Comparison of ENCODE assay signal across 12 cellular contexts in the genomic region with DNA sequence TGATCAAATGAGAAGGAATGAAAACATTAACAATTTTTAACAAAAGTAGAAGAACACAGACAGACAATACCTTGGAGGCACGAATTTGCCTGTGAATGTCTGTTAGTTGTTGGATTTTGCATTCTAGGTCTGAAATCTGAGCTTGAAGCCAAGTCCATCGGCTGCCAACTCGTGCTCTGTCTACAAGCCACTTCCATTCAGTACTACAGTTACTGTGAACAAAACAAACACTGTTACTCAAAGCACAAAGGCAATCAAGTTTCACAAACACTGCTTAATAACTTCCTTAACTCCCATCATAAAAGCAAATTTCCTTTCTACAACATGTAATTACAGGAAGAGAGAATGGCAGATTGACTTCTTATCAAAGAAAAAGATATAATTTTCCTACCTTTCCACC. TPM values are rescaled to one million over a fixed set of nuclear protein-coding genes. Genes with fewer than 3 reads are reported as not detected.
DNase-seq lines count a peak whose midpoint lies in the region; ATAC-seq and TF ChIP-seq lines count a peak whose summit lies in the region.
"Had no signal": no experiment of that assay in that cellular context is flagged by ENCODE, and none has a peak within 500 bp of the region (broad histone marks: within the 10 kb centered on the region; RNA-seq: fewer than 3 reads in every experiment).

No MANE protein-coding gene starts in this region.

- H2AFZ ChIP-seq in mammary epithelial cell (ENCODE audit: low read depth, low read length) (peak overlapping the region; percentile 52), fibroblast of lung (ENCODE audit: low read length) (no peak overlapping the region)

- H4K20me1 ChIP-seq in mammary epithelial cell (ENCODE audit: insufficient read depth, low read length): no peaks in the 10 kb centered on the region
- H4K20me1 ChIP-seq in fibroblast of lung (ENCODE audit: control insufficient read depth, extremely low read depth, insufficient read depth, low read length): no peaks in the 10 kb centered on the region

- no TSS peak for BruUV-seq in mammary epithelial cell (replicated peaks; lab: Mats Ljungman, UMichigan)

- WGBS in mammary epithelial cell (ENCODE audit: low coverage, missing lambda C conversion rate): 41% methylated on average over 3 of the region's 3 CpGs
- WGBS in stomach, 5 donors: 22 to 38% (median 34%) methylated on average over 3 of the region's 3 CpGs

- H3K4me1 ChIP-seq in mammary epithelial cell (ENCODE audit: insufficient read depth, low read length) (no peaks in the 10 kb centered on the region), breast epithelium (no peaks in the 10 kb centered on the region), fibroblast of lung (ENCODE audit: control insufficient read depth, extremely low read depth, insufficient read depth, low read length) (no peaks in the 10 kb centered on the region), stomach (peaks cover 0 to 13% (median 2%) of the 10 kb centered on the region in 4 donors)
- H3K4me1 ChIP-seq: psoas muscle, SJCRH30 had no signal

- H3K4me3 ChIP-seq in mammary epithelial cell (replicated peaks in 1 of 3; ENCODE audit: insufficient read depth in 1 of 3, low read depth in 2 of 3, low read length in 3 of 3) (no peak overlapping the region), breast epithelium (no peak overlapping the region), fibroblast of lung (replicated peaks in 1 of 4; ENCODE audit: control extremely low read depth in 1 of 4, insufficient read depth in 1 of 4, low read depth in 3 of 4, low read length in 4 of 4) (no peak overlapping the region), stomach (no peak overlapping the region)
- H3K4me3 ChIP-seq: psoas muscle, SJCRH30 had no signal

- H3K9ac ChIP-seq in mammary epithelial cell (ENCODE audit: insufficient read depth, low read length): no peak overlapping the region
- H3K9ac ChIP-seq in fibroblast of lung (ENCODE audit: insufficient read depth, low read length): no peak overlapping the region

- H3K4me2 ChIP-seq in mammary epithelial cell (ENCODE audit: insufficient read depth, low read depth, low read length): no peak overlapping the region
- H3K4me2 ChIP-seq in fibroblast of lung (ENCODE audit: extremely low read depth, insufficient read depth, low read length): no peak overlapping the region

- in situ Hi-C loops in mammary epithelial cell (cut with MboI; ENCODE audit: low sequenced_read_pairs in 2 of 2): no loop called here

- H3K79me2 ChIP-seq in mammary epithelial cell (ENCODE audit: insufficient read depth, low read length): no peaks in the 10 kb centered on the region
- H3K79me2 ChIP-seq in fibroblast of lung (ENCODE audit: control insufficient read depth, insufficient read depth, low read length): no peaks in the 10 kb centered on the region

- dilution Hi-C loops in mammary epithelial cell (cut with HindIII; ENCODE audit: low sequenced_read_pairs): no loop called here

- intact Hi-C loops in mammary epithelial cell (cut with micrococcal nuclease) (no loop called here), breast epithelium (cut with DNase I; ENCODE audit: low total_unique reads) (no loop called here), stomach (cut with DNase I; ENCODE audit: low total_unique reads) (no loop called here)

- no peak for TF ChIP-seq POLR2A in breast epithelium (IDR thresholded peaks at IDR 0.05)
- no peak for TF ChIP-seq POLR2A in stomach (IDR thresholded peaks at IDR 0.05)

- H3K9me3 ChIP-seq in mammary epithelial cell (replicated peaks; ENCODE audit: insufficient read depth, low read length) (no peaks in the 10 kb centered on the region), breast epithelium (peaks cover 0 to 19% of the 10 kb centered on the region in 2 donors), fibroblast of lung (ENCODE audit: control insufficient read depth, insufficient read depth, low read depth, low read length) (no peaks in the 10 kb centered on the region), stomach (peaks cover 0 to 20% (median 12%) of the 10 kb centered on the region in 4 donors)

- no peaks in the 10 kb centered on the region for H3K36me3 ChIP-seq in mammary epithelial cell (ENCODE audit: insufficient read depth, low read length)
- H3K36me3 ChIP-seq in breast epithelium: no peaks in the 10 kb centered on the region
- no peaks in the 10 kb centered on the region for H3K36me3 ChIP-seq in fibroblast of lung (ENCODE audit: control insufficient read depth, insufficient read depth, low read length)
- peaks cover 0 to 45% (median 38%) of the 10 kb centered on the region in 4 donors for H3K36me3 ChIP-seq in stomach

- H3K27me3 ChIP-seq in mammary epithelial cell (ENCODE audit: insufficient read depth, low read length): no peaks in the 10 kb centered on the region
- H3K27me3 ChIP-seq in breast epithelium: no peaks in the 10 kb centered on the region
- H3K27me3 ChIP-seq in fibroblast of lung (ENCODE audit: control insufficient read depth, insufficient read depth, low read length): no peaks in the 10 kb centered on the region
- no peaks in the 10 kb centered on the region for H3K27me3 ChIP-seq in stomach
- H3K27me3 ChIP-seq: SJCRH30 had no signal

- no peak for TF ChIP-seq EP300 in stomach (IDR thresholded peaks at IDR 0.05)

- TF ChIP-seq CTCF in mammary epithelial cell (conservative IDR thresholded peaks at IDR 0.05 in 1 of 2, IDR thresholded peaks at IDR 0.05 in 1 of 2; ENCODE audit: extremely low read depth in 1 of 2, insufficient read depth in 1 of 2, low read depth in 1 of 2, low read length in 2 of 2) (no peak), breast epithelium (IDR thresholded peaks at IDR 0.05) (no peak), fibroblast of lung (conservative IDR thresholded peaks at IDR 0.05 in 1 of 2, IDR thresholded peaks at IDR 0.05 in 1 of 2; ENCODE audit: low read depth in 1 of 2, low read length in 2 of 2) (no peak), stomach (IDR thresholded peaks at IDR 0.05) (no peak)

- DNase-seq in mammary epithelial cell (no peak), breast epithelium (ENCODE audit: low spot score in 2 of 2) (no peak), NCI-H510A treated with DMSO at 0.1 percent for 48 hours (lab: John Stamatoyannopoulos, UW) (peak; percentile 64), fibroblast of lung (ENCODE audit: low read depth in 2 of 2) (peak; percentile 3), stomach (peak; percentile 66), nucleus accumbens (lab: John Stamatoyannopoulos, UW) (no peak)
- DNase-seq: activated CD8-positive, alpha-beta T cell treated with anti-CD3 and anti-CD28 coated beads, Interleukin-2, amount 10 ng/mL, durations not matched to agents 7 days and 5 days; DND-41; psoas muscle had no signal

- CTCF ChIA-PET in mammary epithelial cell (lab: Charles Lee; ENCODE audit: low non-redundant PET): no interaction called here

- no peak overlapping the region for H3K27ac ChIP-seq in mammary epithelial cell (ENCODE audit: insufficient read depth, low read depth, low read length)
- H3K27ac ChIP-seq in breast epithelium: no peak overlapping the region
- no peak overlapping the region for H3K27ac ChIP-seq in fibroblast of lung (ENCODE audit: insufficient read depth, low read length)
- peak overlapping the region in 1 of 5 donors; percentile 17 for H3K27ac ChIP-seq in stomach
- H3K27ac ChIP-seq: psoas muscle, SJCRH30 had no signal

- ATAC-seq in HG02623 (IDR thresholded peaks at IDR 0.05; ENCODE audit: unreplicated experiment) (no peak), GM21576 (IDR thresholded peaks at IDR 0.05; ENCODE audit: unreplicated experiment) (no peak)
- ATAC-seq: activated CD8-positive, alpha-beta T cell treated with anti-CD3 and anti-CD28 coated beads, Interleukin-2, amount 10 ng/mL, durations not matched to agents 7 days and 5 days had no signal

RNA-seq across cellular contexts. Expression of gene KANSL1L, which starts 42.2 kb away (rescaled TPM):
- total RNA-seq in mammary epithelial cell (10 to 100 TPM in 1 of 2 donors, 1 to 10 TPM in 1; 6.1 to 12.2 TPM), breast epithelium (10 to 100 TPM; 40.3 to 55.8 (median 52.8) TPM), fibroblast of lung (21.8 and 26.1 TPM in 2 replicates), stomach (100 to 1,000 TPM in 1 of 5 donors, 10 to 100 TPM in 3, 1 to 10 TPM in 1; 2.6 to 128 (median 54.5) TPM)
- polyA plus RNA-seq in mammary epithelial cell (1.6 TPM), fibroblast of lung (5.5 and 7.3 TPM in 2 replicates), stomach (1 to 10 TPM; 4.2 to 7.0 (median 4.5) TPM)
- polyA minus RNA-seq in mammary epithelial cell (15.8 TPM), fibroblast of lung (ENCODE audit: low replicate concordance) (0.59 and 1.5 TPM in 2 replicates)
- 2.9 and 3.8 TPM in 2 replicates for polyA plus RNA-seq in fibroblast of lung (2012)

Comparison
In these comparisons a context has a peak if more than half of its experiments do, and no peak if none do; other contexts are left out.
1. DNase-seq: peak in NCI-H510A treated with DMSO at 0.1 percent for 48 hours (single experiment), fibroblast of lung (2 of 2) and stomach (single experiment); none in mammary epithelial cell (single experiment), breast epithelium (0 of 2) and nucleus accumbens (0 of 56).